ENCODE assay signal across 17 cellular contexts in genomic region chr1:55280731-55281130, GRCh38.
"Had no signal": no experiment of that assay in that cellular context is flagged by ENCODE, and none has a peak within 500 bp of the region (broad histone marks: within the 10 kb centered on the region; RNA-seq: fewer than 3 reads in every experiment).

No MANE protein-coding gene starts in this region.

- H3K4me3 ChIP-seq: skin epidermis, tibial artery had no signal

- H3K27me3 ChIP-seq: brain microvascular endothelial cell, tibial artery had no signal

- ATAC-seq: activated CD8-positive, alpha-beta T cell treated with anti-CD3 and anti-CD28 coated beads, Interleukin-2, amount 10 ng/mL, durations not matched to agents 7 days and 5 days; naive thymus-derived CD8-positive, alpha-beta T cell; stimulated activated naive B cell treated with anti-CD40 and anti-IgM and Interleukin-4, amounts not matched to agents 10 μg/mL and 1 μg/mL and 100 μg/mL, for 72 hours had no signal

- H3K9me3 ChIP-seq: tibial artery had no signal

- DNase-seq: activated CD4-positive, alpha-beta T cell treated with anti-CD3 and anti-CD28 coated beads, Interleukin-2, amount 10 ng/mL, durations not matched to agents 24 days and 14 days; activated CD4-positive, CD25-positive, alpha-beta regulatory T cell; activated CD8-positive, alpha-beta memory T cell treated with anti-CD3 and anti-CD28 coated beads, Interleukin-2, amount 50 U/mL, for 4 hours; activated CD8-positive, alpha-beta T cell treated with anti-CD3 and anti-CD28 coated beads, Interleukin-2, amount 10 ng/mL, durations not matched to agents 7 days and 5 days; activated gamma-delta T cell; activated T-cell treated with anti-CD3 and anti-CD28 coated beads, Interleukin-2, amount 50 U/mL, for 48 hours; brain microvascular endothelial cell; erythroblast; head of caudate nucleus; mesenchymal stem cell; naive thymus-derived CD8-positive, alpha-beta T cell; posterior cingulate gyrus; stimulated activated CD4-positive, alpha-beta T cell treated with anti-CD3 and anti-CD28 coated beads, Interleukin-15, amount 100 ng/mL, for 24 hours; stimulated activated CD4-positive, alpha-beta T cell treated with anti-CD3 and anti-CD28 coated beads, Interleukin-4, amount 100 ng/mL, for 1 hour; stimulated activated naive B cell treated with anti-CD40 and anti-IgM and Interleukin-4, amounts not matched to agents 10 μg/mL and 1 μg/mL and 100 μg/mL, for 72 hours; tibial artery had no signal

- H3K36me3 ChIP-seq: brain microvascular endothelial cell, tibial artery had no signal

- H3K27ac ChIP-seq: brain microvascular endothelial cell, skin epidermis, tibial artery had no signal
